Comparison of ENCODE assay signal across 9 cellular contexts in the genomic region with DNA sequence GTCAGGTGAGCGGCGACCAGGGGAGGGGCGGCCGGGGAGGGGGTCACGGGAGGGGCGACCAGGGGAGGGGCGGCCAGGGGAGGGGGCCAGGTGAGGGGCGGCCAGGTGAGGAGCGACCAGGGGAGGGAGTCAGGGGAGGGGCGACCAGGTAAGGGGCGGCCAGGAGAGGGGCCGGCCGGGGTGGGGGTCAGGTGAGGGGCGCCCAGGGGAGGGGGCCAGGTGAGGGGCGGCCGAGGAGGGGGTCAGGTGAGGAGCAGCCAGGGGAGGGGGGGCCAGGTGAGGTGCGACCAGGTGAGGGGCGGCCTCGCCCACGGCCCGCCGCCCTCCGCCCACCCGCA. TPM values are rescaled to one million over a fixed set of nuclear protein-coding genes. Genes with fewer than 3 reads are reported as not detected.
A peak's percentile ranks its signal among the peaks of the same experiment; 100 is the strongest.
DNase-seq lines count a peak whose midpoint lies in the region; ATAC-seq, FAIRE-seq and TF ChIP-seq lines count a peak whose summit lies in the region.
"Had no signal": no experiment of that assay in that cellular context is flagged by ENCODE, and none has a peak within 500 bp of the region (broad histone marks: within the 10 kb centered on the region; RNA-seq: fewer than 3 reads in every experiment).

No MANE protein-coding gene starts in this region.

- no peak overlapping the region for H2AFZ ChIP-seq in K562 (ENCODE audit: low read depth, low read length)

- intact Hi-C loops in K562 (cut with micrococcal nuclease), result no loop called here
- intact Hi-C loops in tibial artery (cut with DNase I; ENCODE audit: low total_unique reads), result no loop called here
- intact Hi-C loops in thyroid gland (cut with DNase I), result no loop called here

- H3K27me3 ChIP-seq in HUES6 (ENCODE audit: control insufficient read depth, insufficient read depth, low read length) (no peaks in the 10 kb centered on the region), K562 (ENCODE audit: control insufficient read depth in 2 of 2, insufficient read depth in 2 of 2, low read length in 2 of 2) (no peaks in the 10 kb centered on the region), kidney epithelial cell (ENCODE audit: control insufficient read depth, insufficient read depth, low read length) (no peaks in the 10 kb centered on the region), tibial artery (no peaks in the 10 kb centered on the region), thyroid gland (no peaks in the 10 kb centered on the region)

- no peak overlapping the region for H3K9ac ChIP-seq in HUES6 (ENCODE audit: low read length)
- H3K9ac ChIP-seq in K562 (ENCODE audit: insufficient read depth in 1 of 2, low read depth in 2 of 2, low read length in 2 of 2), result peak overlapping the region; percentile 57 to 89; a peak in 3 of 4 replicates

- DNase-seq in K562 (ENCODE audit: extremely low read depth in 1 of 4, low spot score in 3 of 4) (no peak), kidney epithelial cell (ENCODE audit: low read depth) (no peak), tibial artery (no peak), ureter (ENCODE audit: low spot score) (no peak), T-helper 9 cell (no peak), thyroid gland (no peak)
- DNase-seq: NCI-H1694 had no signal

- H3K4me2 ChIP-seq in K562 (ENCODE audit: insufficient read depth, low read length), result peak overlapping the region; percentile 65; the same call in 1 of the 2 replicates

- peaks cover 13% of the 10 kb centered on the region for H3K79me2 ChIP-seq in K562 (ENCODE audit: control insufficient read depth, insufficient read depth, low read length)

- ATAC-seq in K562, result no peak

- H3K27ac ChIP-seq in HUES6 (ENCODE audit: low read depth, low read length) (no peak overlapping the region), K562 (ENCODE audit: extremely low read depth, low read depth, low read length) (peak overlapping the region; percentile 91), tibial artery (no peak overlapping the region), thyroid gland (no peak overlapping the region)

- peaks cover 17% of the 10 kb centered on the region for H3K36me3 ChIP-seq in HUES6 (ENCODE audit: control insufficient read depth, insufficient read depth, low read length)
- H3K36me3 ChIP-seq in K562 (ENCODE audit: control insufficient read depth, insufficient read depth, low read length), result peaks cover 32% of the 10 kb centered on the region
- no peaks in the 10 kb centered on the region for H3K36me3 ChIP-seq in kidney epithelial cell (ENCODE audit: control insufficient read depth, insufficient read depth, low read length)
- peaks cover 3 to 21% (median 10%) of the 10 kb centered on the region in 3 donors for H3K36me3 ChIP-seq in tibial artery
- peaks cover 0 to under 1% of the 10 kb centered on the region in 2 donors for H3K36me3 ChIP-seq in thyroid gland

- no TSS peak for BruUV-seq in K562 (replicated peaks; lab: Mats Ljungman, UMichigan)

- CTCF ChIA-PET in K562 (lab: Yijun Ruan, JAX; ENCODE audit: low intra/inter-chr PET ratio), result no interaction called here

- in situ Hi-C loops in K562 (cut with MboI), result no loop called here

- TF ChIP-seq CTCF in K562 (IDR thresholded peaks at IDR 0.05 in 2 of 3, conservative IDR thresholded peaks at IDR 0.05 in 1 of 3; ENCODE audit: insufficient read depth in 2 of 3, low read depth in 1 of 3, low read length in 3 of 3) (no peak), kidney epithelial cell (IDR thresholded peaks at IDR 0.05; ENCODE audit: insufficient read depth, low read length, poor library complexity, severe bottlenecking) (no peak), tibial artery (IDR thresholded peaks at IDR 0.05) (no peak), thyroid gland (IDR thresholded peaks at IDR 0.05) (no peak)

- H4K20me1 ChIP-seq in K562 (replicated peaks; ENCODE audit: control insufficient read depth, insufficient read depth, low read length), result no peaks in the 10 kb centered on the region

- TF ChIP-seq RAD21 in K562 (CRISPR knock-in tag; conservative IDR thresholded peaks at IDR 0.05 in 1 of 2, IDR thresholded peaks at IDR 0.05 in 1 of 2), result no peak

- peak overlapping the region; percentile 49; the same call in 1 of the 2 replicates for H3K4me3 ChIP-seq in HUES6 (ENCODE audit: low read depth, low read length)
- peak overlapping the region; percentile 62 for H3K4me3 ChIP-seq in K562
- H3K4me3 ChIP-seq in kidney epithelial cell (ENCODE audit: low read depth, low read length), result peak overlapping the region; percentile 45
- H3K4me3 ChIP-seq in tibial artery, result peak overlapping the region; percentile 38 to 55
- H3K4me3 ChIP-seq in thyroid gland (replicated peaks in 1 of 3), result peak overlapping the region in 1 of 3 donors; percentile 47

- no peak for TF ChIP-seq EP300 in K562 (IDR thresholded peaks at IDR 0.05; ENCODE audit: low read length)

- no CpG with 5 or more reads among the region's 24 CpGs for WGBS in K562 (ENCODE audit: insufficient coverage, low coverage, missing lambda C conversion rate)
- no CpG with 5 or more reads among the region's 24 CpGs for WGBS in thyroid gland, 2 donors

- TF ChIP-seq POLR2A in K562 (conservative IDR thresholded peaks at IDR 0.05), result no peak
- no peak for TF ChIP-seq POLR2A in thyroid gland (IDR thresholded peaks at IDR 0.05)

- H3K9me3 ChIP-seq in HUES6 (ENCODE audit: control insufficient read depth, insufficient read depth, low read depth, low read length) (no peaks in the 10 kb centered on the region), K562 (replicated peaks; ENCODE audit: control insufficient read depth, insufficient read depth, low read depth, low read length) (no peaks in the 10 kb centered on the region), tibial artery (no peaks in the 10 kb centered on the region), thyroid gland (no peaks in the 10 kb centered on the region)

- H3K4me1 ChIP-seq in HUES6 (ENCODE audit: control insufficient read depth, insufficient read depth, low read length) (peaks cover 25% of the 10 kb centered on the region), K562 (replicated peaks in 1 of 2; ENCODE audit: control insufficient read depth in 2 of 2, insufficient read depth in 2 of 2, low read length in 2 of 2) (peaks cover 0 to 22% of the 10 kb centered on the region in 2 experiments; a peak in 3 of 5 replicates), tibial artery (peaks cover 0 to 23% (median 15%) of the 10 kb centered on the region in 4 donors), thyroid gland (peaks cover 0 to 19% of the 10 kb centered on the region in 2 donors)

- no peak for FAIRE-seq in K562 (lab: Jason Lieb, UNC)
- FAIRE-seq: colon had no signal

- H3K9me1 ChIP-seq in K562 (ENCODE audit: control insufficient read depth, insufficient read depth, low read length), result no peaks in the 10 kb centered on the region

- POLR2A ChIA-PET in K562 (lab: Yijun Ruan, JAX), result no interaction called here

TF ChIP-seq in K562, 482 proteins besides CTCF, POLR2A, EP300 and RAD21:
- TF ChIP-seq ZFP30 (CRISPR knock-in tag; IDR thresholded peaks at IDR 0.05; ENCODE audit: borderline replicate concordance) (no peak), FIP1L1 (IDR thresholded peaks at IDR 0.05; ENCODE audit: low read depth, low read length, poor library complexity, severe bottlenecking) (no peak), PHB (CRISPR knock-in tag; IDR thresholded peaks at IDR 0.05) (no peak), CTBP1 (IDR thresholded peaks at IDR 0.05; ENCODE audit: borderline replicate concordance) (no peak)
- TF ChIP-seq, protein P1, sequence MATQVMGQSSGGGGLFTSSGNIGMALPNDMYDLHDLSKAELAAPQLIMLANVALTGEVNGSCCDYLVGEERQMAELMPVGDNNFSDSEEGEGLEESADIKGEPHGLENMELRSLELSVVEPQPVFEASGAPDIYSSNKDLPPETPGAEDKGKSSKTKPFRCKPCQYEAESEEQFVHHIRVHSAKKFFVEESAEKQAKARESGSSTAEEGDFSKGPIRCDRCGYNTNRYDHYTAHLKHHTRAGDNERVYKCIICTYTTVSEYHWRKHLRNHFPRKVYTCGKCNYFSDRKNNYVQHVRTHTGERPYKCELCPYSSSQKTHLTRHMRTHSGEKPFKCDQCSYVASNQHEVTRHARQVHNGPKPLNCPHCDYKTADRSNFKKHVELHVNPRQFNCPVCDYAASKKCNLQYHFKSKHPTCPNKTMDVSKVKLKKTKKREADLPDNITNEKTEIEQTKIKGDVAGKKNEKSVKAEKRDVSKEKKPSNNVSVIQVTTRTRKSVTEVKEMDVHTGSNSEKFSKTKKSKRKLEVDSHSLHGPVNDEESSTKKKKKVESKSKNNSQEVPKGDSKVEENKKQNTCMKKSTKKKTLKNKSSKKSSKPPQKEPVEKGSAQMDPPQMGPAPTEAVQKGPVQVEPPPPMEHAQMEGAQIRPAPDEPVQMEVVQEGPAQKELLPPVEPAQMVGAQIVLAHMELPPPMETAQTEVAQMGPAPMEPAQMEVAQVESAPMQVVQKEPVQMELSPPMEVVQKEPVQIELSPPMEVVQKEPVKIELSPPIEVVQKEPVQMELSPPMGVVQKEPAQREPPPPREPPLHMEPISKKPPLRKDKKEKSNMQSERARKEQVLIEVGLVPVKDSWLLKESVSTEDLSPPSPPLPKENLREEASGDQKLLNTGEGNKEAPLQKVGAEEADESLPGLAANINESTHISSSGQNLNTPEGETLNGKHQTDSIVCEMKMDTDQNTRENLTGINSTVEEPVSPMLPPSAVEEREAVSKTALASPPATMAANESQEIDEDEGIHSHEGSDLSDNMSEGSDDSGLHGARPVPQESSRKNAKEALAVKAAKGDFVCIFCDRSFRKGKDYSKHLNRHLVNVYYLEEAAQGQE (CRISPR knock-in tag; IDR thresholded peaks at IDR 0.05; ENCODE audit: low read depth), result no peak
TF ChIP-seq in K562: peak in this region for 0.

RNA-seq across cellular contexts. Expression of a gene that starts 0.4 kb away (rescaled TPM):
- 17.7 and 23.8 TPM in 2 replicates for total RNA-seq in K562 (2011; cell fraction: chromatin; rRNA removed; ENCODE audit: low replicate concordance)
- 15.5 and 16.8 TPM in 2 replicates for total RNA-seq in K562 (2011; cell fraction: nucleolus; rRNA removed)
- total RNA-seq in K562 (2011; cell fraction: nucleoplasm; rRNA removed), result 16.2 and 30.6 TPM in 2 replicates
- 32.1 and 36.3 TPM in 2 replicates for total RNA-seq in K562 (2014; rRNA removed)
- 12.2 and 16.9 TPM in 2 replicates for total RNA-seq in K562 (2014; rRNA removed; fragmentation: Illumina TruSeq; extraction: Trizol)
- total RNA-seq in K562 (2015; rRNA removed; fragmentation: Illumina TruSeq; extraction: Trizol), result 13.6 and 14.9 TPM in 2 replicates
- total RNA-seq in K562 (2021), result 43.3 and 50.5 TPM in 2 replicates
- polyA plus RNA-seq in K562 (2011; rRNA removed), result 15.0 and 18.2 TPM in 2 replicates
- polyA plus RNA-seq in K562 (2011; cell fraction: cytosol; rRNA removed), result 14.0 and 22.0 TPM in 2 replicates
- polyA plus RNA-seq in K562 (2011; cell fraction: nucleus; rRNA removed), result 27.6 and 38.7 TPM in 2 replicates
- polyA plus RNA-seq in K562 (2012), result 25.8 and 41.1 TPM in 2 replicates
- 12.5 and 15.4 TPM in 2 replicates for polyA plus RNA-seq in K562 (2014; fragmentation: Illumina TruSeq; extraction: Trizol)
- 10 to 100 TPM in 1 of 2 experiments, 1 to 10 TPM in 1; 8.9 to 13.8 TPM for polyA plus RNA-seq in K562 (2014; fragmentation: Nextera tagmentation; extraction: Ambion mirVana)
- 27.4 and 31.2 TPM in 2 replicates for polyA plus RNA-seq in K562 (2014; rRNA removed)
- 6.2 and 6.4 TPM in 2 replicates for polyA minus RNA-seq in K562 (2011; rRNA and poly(A)+ RNA removed)
- polyA minus RNA-seq in K562 (2011; cell fraction: cytosol; rRNA and poly(A)+ RNA removed), result 11.1 and 15.8 TPM in 2 replicates
- polyA minus RNA-seq in K562 (2011; cell fraction: nucleus; rRNA and poly(A)+ RNA removed), result 8.2 and 10.7 TPM in 2 replicates
- 3.8 and 7.7 TPM in 2 replicates for total RNA-seq in kidney epithelial cell
- total RNA-seq in ureter, result 7.7 TPM
- total RNA-seq in thyroid gland, result 10 to 100 TPM in 1 of 4 donors, 1 to 10 TPM in 3; 2.1 to 10.6 (median 5.8) TPM
